In genomic region chr3:65181397-65181871, GRCh38 we compare ENCODE assay signal across 16 cellular contexts.
DNase-seq lines count a peak whose midpoint lies in the region; ATAC-seq and TF ChIP-seq lines count a peak whose summit lies in the region.
"Had no signal": no experiment of that assay in that cellular context is flagged by ENCODE, and none has a peak within 500 bp of the region (broad histone marks: within the 10 kb centered on the region; RNA-seq: fewer than 3 reads in every experiment).

No MANE protein-coding gene starts in this region.

- TF ChIP-seq RAD21 in SK-N-SH (IDR thresholded peaks at IDR 0.05; ENCODE audit: low read length): no peak

- intact Hi-C loops in heart right ventricle (cut with DNase I): no loop called here
- intact Hi-C loops in sciatic nerve (cut with DNase I): loop anchor here (10.0 kb wide), 1 partner anchor 63 kb away; no protein-coding TSS in a partner anchor

- no peak overlapping the region; a peak in 1 of 4 replicates for H3K27ac ChIP-seq in SK-N-SH (ENCODE audit: low read depth in 2 of 2, low read length in 1 of 2)
- peak overlapping the region in 9 of 10 donors; percentile 41 to 74 (median 57) for H3K27ac ChIP-seq in heart right ventricle
- H3K27ac ChIP-seq: 22Rv1, spleen had no signal

- H3K4me2 ChIP-seq in SK-N-SH: no peak overlapping the region

- CTCF ChIA-PET in SK-N-SH (lab: Yijun Ruan, JAX): interaction anchor here (1.1 to 3.0 kb wide), 2 partner anchors 11 to 13 kb away, joined by 3 to 12 read pairs; no protein-coding TSS in a partner anchor

- DNase-seq in SK-N-SH (no peak), heart right ventricle (peak in 1 of 2 donors; percentile 51), sciatic nerve (ENCODE audit: low spot score) (no peak), foreskin fibroblast (no peak), DMS114 treated with DMSO at 0.1 percent for 48 hours (lab: John Stamatoyannopoulos, UW; ENCODE audit: unreplicated experiment) (no peak), NK-92 (lab: John Stamatoyannopoulos, UW; ENCODE audit: unreplicated experiment) (no peak), NCI-H526 treated with DMSO at 0.1 percent for 48 hours (lab: John Stamatoyannopoulos, UW) (no peak)
- DNase-seq: activated CD4-positive, alpha-beta T cell treated with anti-CD3 and anti-CD28 coated beads for 36 hours; activated naive CD4-positive, alpha-beta T cell treated with anti-CD3 and anti-CD28 coated beads, Interleukin-2, amount 50 U/mL, for 16 hours; CD4-positive, CD25-positive, alpha-beta regulatory T cell; glutamatergic neuron; NCI-H1436; SIG-M5; spleen had no signal

- H3K36me3 ChIP-seq in SK-N-SH (replicated peaks in 1 of 2; ENCODE audit: control insufficient read depth in 1 of 2, insufficient read depth in 2 of 2, low read length in 1 of 2) (no peaks in the 10 kb centered on the region), heart right ventricle (no peaks in the 10 kb centered on the region)
- H3K36me3 ChIP-seq: spleen had no signal

- no peaks in the 10 kb centered on the region for H3K9me2 ChIP-seq in SK-N-SH

- H3K79me2 ChIP-seq in SK-N-SH (ENCODE audit: insufficient read depth): no peaks in the 10 kb centered on the region

- no peaks in the 10 kb centered on the region for H4K20me1 ChIP-seq in SK-N-SH (ENCODE audit: insufficient read depth)

- POLR2A ChIA-PET in SK-N-SH (lab: Yijun Ruan, JAX): no interaction called here

- no peak overlapping the region for H3K4me3 ChIP-seq in SK-N-SH (ENCODE audit: low read depth in 2 of 2, low read length in 1 of 2)
- no peak overlapping the region for H3K4me3 ChIP-seq in heart right ventricle
- no peak overlapping the region for H3K4me3 ChIP-seq in foreskin fibroblast (ENCODE audit: low read depth in 1 of 2, low read length in 2 of 2)
- H3K4me3 ChIP-seq: spleen had no signal

- WGBS in SK-N-SH (ENCODE audit: low lambda C conversion rate): 77% methylated on average over 6 of the region's 6 CpGs
- 32 to 47% methylated on average over 6 of the region's 6 CpGs for WGBS in heart right ventricle, 2 donors

- ATAC-seq in SK-N-SH treated with all-trans-retinoic acid at 6 μM for 48 hours (no peak), heart right ventricle (peak; percentile 53 to 84 (median 68)), sciatic nerve (peak; percentile 92)
- ATAC-seq: activated CD4-positive, alpha-beta T cell treated with anti-CD3 and anti-CD28 coated beads for 36 hours had no signal

- H3K4me1 ChIP-seq in SK-N-SH (ENCODE audit: control insufficient read depth in 1 of 2, insufficient read depth in 2 of 2, low read depth in 1 of 2, low read length in 1 of 2) (peaks cover 0 to 27% of the 10 kb centered on the region in 2 experiments; a peak in 3 of 4 replicates), heart right ventricle (peaks cover 6 to 39% (median 21%) of the 10 kb centered on the region in 9 donors)
- H3K4me1 ChIP-seq: spleen had no signal

- H3K9ac ChIP-seq in SK-N-SH: no peak overlapping the region

- H3K27me3 ChIP-seq in SK-N-SH (ENCODE audit: insufficient read depth): no peaks in the 10 kb centered on the region
- no peaks in the 10 kb centered on the region for H3K27me3 ChIP-seq in heart right ventricle
- H3K27me3 ChIP-seq: spleen had no signal

- H3K9me3 ChIP-seq in SK-N-SH: no peaks in the 10 kb centered on the region
- peaks cover 0 to 6% (median 0%) of the 10 kb centered on the region in 11 donors for H3K9me3 ChIP-seq in heart right ventricle

- no peak for TF ChIP-seq EP300 in SK-N-SH (IDR thresholded peaks at IDR 0.05; ENCODE audit: borderline replicate concordance in 1 of 2, low read depth in 1 of 2, low read length in 1 of 2)

- no peak for TF ChIP-seq CTCF in SK-N-SH (IDR thresholded peaks at IDR 0.05)
- TF ChIP-seq CTCF in heart right ventricle (IDR thresholded peaks at IDR 0.05): no peak
- no peak for TF ChIP-seq CTCF in foreskin fibroblast (IDR thresholded peaks at IDR 0.05; ENCODE audit: low read depth, low read length)

- H2AFZ ChIP-seq in SK-N-SH (ENCODE audit: low read depth): peak overlapping the region; percentile 54; the same call in 1 of the 2 replicates

- H3F3A ChIP-seq in SK-N-SH (replicated peaks; ENCODE audit: insufficient read depth): no peaks in the 10 kb centered on the region

TF ChIP-seq in SK-N-SH, 30 proteins besides CTCF, POLR2A, EP300 and RAD21 (continues in another document):
- TF ChIP-seq FOXJ3 (CRISPR knock-in tag; IDR thresholded peaks at IDR 0.05): no peak
- no peak for TF ChIP-seq FOSL2 (IDR thresholded peaks at IDR 0.05; ENCODE audit: borderline replicate concordance, low read depth)
- TF ChIP-seq POLR2AphosphoS5 (IDR thresholded peaks at IDR 0.05; ENCODE audit: low read depth, low read length): no peak
- no peak for TF ChIP-seq TEAD4 (IDR thresholded peaks at IDR 0.05; ENCODE audit: borderline replicate concordance, insufficient read depth)
- no peak for TF ChIP-seq USF2 (IDR thresholded peaks at IDR 0.05; ENCODE audit: borderline replicate concordance, low read depth, low read length)
- no peak for TF ChIP-seq CHD2 (IDR thresholded peaks at IDR 0.05; ENCODE audit: low read length, partially characterized antibody)
- no peak for TF ChIP-seq JUND (IDR thresholded peaks at IDR 0.05)
- no peak for TF ChIP-seq NRF1 (IDR thresholded peaks at IDR 0.05; ENCODE audit: low read depth, low read length)
- TF ChIP-seq, protein P1, sequence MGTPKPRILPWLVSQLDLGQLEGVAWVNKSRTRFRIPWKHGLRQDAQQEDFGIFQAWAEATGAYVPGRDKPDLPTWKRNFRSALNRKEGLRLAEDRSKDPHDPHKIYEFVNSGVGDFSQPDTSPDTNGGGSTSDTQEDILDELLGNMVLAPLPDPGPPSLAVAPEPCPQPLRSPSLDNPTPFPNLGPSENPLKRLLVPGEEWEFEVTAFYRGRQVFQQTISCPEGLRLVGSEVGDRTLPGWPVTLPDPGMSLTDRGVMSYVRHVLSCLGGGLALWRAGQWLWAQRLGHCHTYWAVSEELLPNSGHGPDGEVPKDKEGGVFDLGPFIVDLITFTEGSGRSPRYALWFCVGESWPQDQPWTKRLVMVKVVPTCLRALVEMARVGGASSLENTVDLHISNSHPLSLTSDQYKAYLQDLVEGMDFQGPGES (IDR thresholded peaks at IDR 0.05; ENCODE audit: low read depth, low read length): no peak
- TF ChIP-seq GABPA (IDR thresholded peaks at IDR 0.05; ENCODE audit: low read depth): no peak
- no peak for TF ChIP-seq GATA2 (CRISPR knock-in tag; IDR thresholded peaks at IDR 0.05)
- TF ChIP-seq USF1 (IDR thresholded peaks at IDR 0.05; ENCODE audit: borderline replicate concordance, low read depth): no peak

TF ChIP-seq in SK-N-SH treated with all-trans-retinoic acid at 6 μM for 48 hours, 23 proteins besides CTCF, POLR2A, EP300 and RAD21:
- TF ChIP-seq TCF4 (CRISPR knock-in tag; IDR thresholded peaks at IDR 0.05; ENCODE audit: borderline replicate concordance): no peak
- no peak for TF ChIP-seq ARNTL (CRISPR knock-in tag; IDR thresholded peaks at IDR 0.05; ENCODE audit: borderline replicate concordance, low read depth)
- TF ChIP-seq ZC3H10 (CRISPR knock-in tag; IDR thresholded peaks at IDR 0.05): no peak
- TF ChIP-seq ZFP30 (CRISPR knock-in tag; IDR thresholded peaks at IDR 0.05): no peak

Comparison
In these comparisons a context has a peak if more than half of its experiments do, and no peak if none do; other contexts are left out.
1. H3K27ac ChIP-seq: peak in heart right ventricle (9 of 10); none in SK-N-SH (0 of 2).